ENCODE assay signal across 8 cellular contexts in the genomic region with DNA sequence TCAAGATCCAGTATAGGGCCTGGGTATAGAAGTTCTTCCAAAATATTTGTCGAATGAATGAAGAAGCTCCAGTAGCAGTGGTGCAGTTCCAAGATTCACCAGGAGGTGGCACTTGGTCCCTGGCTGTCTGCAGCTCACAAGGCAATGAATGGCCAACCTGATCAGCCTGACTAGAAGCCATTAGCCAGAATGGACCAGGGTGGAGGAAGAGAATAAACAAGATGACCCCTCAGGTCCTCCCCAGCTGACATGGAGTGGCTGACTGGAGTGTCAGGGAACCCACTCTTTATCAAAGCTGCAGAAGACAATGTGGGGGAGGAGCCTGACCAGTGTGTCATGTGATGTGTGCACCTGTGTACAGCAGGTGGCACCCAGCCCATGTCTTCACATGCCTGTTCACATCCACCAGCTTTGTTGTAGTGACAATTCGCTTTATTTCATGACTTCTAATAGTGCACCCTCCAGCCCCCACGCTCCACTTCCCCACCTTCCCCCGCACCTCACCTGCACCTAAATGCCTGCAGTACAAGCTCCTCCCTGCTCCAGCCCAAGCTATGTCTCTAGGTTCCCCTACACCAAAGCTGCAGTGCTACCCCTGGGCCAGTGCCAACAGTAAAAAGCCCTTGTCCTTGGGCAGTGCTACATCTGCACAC. TPM values are rescaled to one million over a fixed set of nuclear protein-coding genes. Genes with fewer than 3 reads are reported as not detected.
A peak's percentile ranks its signal among the peaks of the same experiment; 100 is the strongest.
DNase-seq lines count a peak whose midpoint lies in the region; ATAC-seq and TF ChIP-seq lines count a peak whose summit lies in the region.

No MANE protein-coding gene starts in this region.

- intact Hi-C loops in adrenal gland (cut with DNase I): no loop called here
- intact Hi-C loops in left cardiac atrium (cut with DNase I): loop anchor here in 1 of 2 donors (10.0 kb wide), 1 partner anchor 196 kb away; no protein-coding TSS in a partner anchor

- peak; percentile 59 for ATAC-seq in T-helper 17 cell
- peak; percentile 15 to 25 for ATAC-seq in left cardiac atrium
- ATAC-seq in GM18511 (IDR thresholded peaks at IDR 0.05; ENCODE audit: unreplicated experiment): no peak

- H3K27ac Mint-ChIP-seq in T-helper 17 cell: no peak overlapping the region

- no peaks in the 10 kb centered on the region for H3K9me3 ChIP-seq in T-helper 17 cell (ENCODE audit: control insufficient read depth, low read length, poor library complexity, severe bottlenecking)
- no peaks in the 10 kb centered on the region for H3K9me3 ChIP-seq in adrenal gland (replicated peaks in 1 of 3)

- H3K36me3 ChIP-seq in adrenal gland (replicated peaks in 1 of 2): no peaks in the 10 kb centered on the region

- TF ChIP-seq CTCF in adrenal gland (IDR thresholded peaks at IDR 0.05): peak; percentile 95 to 99 (median 96)

- H3K4me1 Mint-ChIP-seq in T-helper 17 cell: peaks cover 12% of the 10 kb centered on the region

- H3K4me3 ChIP-seq in adrenal gland: no peak overlapping the region

- peaks cover 0 to 11% of the 10 kb centered on the region in 2 donors for H3K4me1 ChIP-seq in adrenal gland (replicated peaks in 1 of 2)

- TF ChIP-seq POLR2A in adrenal gland (IDR thresholded peaks at IDR 0.05): no peak

- no peak overlapping the region for H3K27ac ChIP-seq in adrenal gland

- H3K27me3 ChIP-seq in adrenal gland: peaks cover 13% of the 10 kb centered on the region

- 55 to 61% (median 58%) methylated on average over 4 of the region's 4 CpGs for WGBS in adrenal gland, 4 donors

- peak overlapping the region; percentile 25 for H3K4me3 Mint-ChIP-seq in T-helper 17 cell

- H3K36me3 Mint-ChIP-seq in T-helper 17 cell (ENCODE audit: low read depth): no peaks in the 10 kb centered on the region

- peak; percentile 57 for DNase-seq in NK-92 treated with Interleukin-12 subunit alpha and Interleukin-12 subunit beta, amount 100 ng/mL, for 24 hours (lab: John Stamatoyannopoulos, UW)
- DNase-seq in NK-92 (lab: John Stamatoyannopoulos, UW; ENCODE audit: unreplicated experiment) (no peak), NCI-H146 treated with DMSO at 0.1 percent for 48 hours (lab: John Stamatoyannopoulos, UW; ENCODE audit: unreplicated experiment) (peak; percentile 75), T-helper 17 cell (peak; percentile 66 to 82 (median 68)), adrenal gland (peak; percentile 82 to 97 (median 92)), left cardiac atrium (peak; percentile 87), retina (peak; percentile 89)

- H3K27me3 Mint-ChIP-seq in T-helper 17 cell: peaks cover 5% of the 10 kb centered on the region

RNA-seq across cellular contexts. Expression of gene LTBP2, which starts 3.0 kb away (rescaled TPM):
- under 1 TPM; 0.34 to 0.57 TPM for total RNA-seq in T-helper 17 cell
- 10 to 100 TPM in 2 of 8 donors, 1 to 10 TPM in 6; 2.3 to 17.0 (median 7.3) TPM for total RNA-seq in adrenal gland
- 1 to 10 TPM; 2.1 to 2.4 (median 2.2) TPM for polyA plus RNA-seq in adrenal gland
- 10 to 100 TPM; 25.4 to 43.3 TPM for total RNA-seq in left cardiac atrium
